In genomic region chr6:168121308-168121665, GRCh38 we compare ENCODE assay signal across 16 cellular contexts. TPM values are rescaled to one million over a fixed set of nuclear protein-coding genes. Genes with fewer than 3 reads are reported as not detected.
A peak's percentile ranks its signal among the peaks of the same experiment; 100 is the strongest.
DNase-seq lines count a peak whose midpoint lies in the region; ATAC-seq and TF ChIP-seq lines count a peak whose summit lies in the region.
"Had no signal": no experiment of that assay in that cellular context is flagged by ENCODE, and none has a peak within 500 bp of the region (broad histone marks: within the 10 kb centered on the region; RNA-seq: fewer than 3 reads in every experiment).

No MANE protein-coding gene starts in this region.

- TF ChIP-seq CTCF in activated B cell treated with CpG ODN at 0.5 μM for 24 hours (IDR thresholded peaks at IDR 0.05), result no peak
- TF ChIP-seq CTCF in type B pancreatic cell (conservative IDR thresholded peaks at IDR 0.05), result no peak

- no peaks in the 10 kb centered on the region for H3K4me1 Mint-ChIP-seq in activated naive CD4-positive, alpha-beta T cell treated with anti-CD3 and anti-CD28 coated beads, Interleukin-2, amount 10 ng/mL, durations not matched to agents 7 days and 5 days
- H3K4me1 Mint-ChIP-seq in activated B cell treated with CpG ODN at 0.5 μM for 24 hours (no peaks in the 10 kb centered on the region), type B pancreatic cell (ENCODE audit: unreplicated experiment) (peaks cover 3% of the 10 kb centered on the region)

- no peak overlapping the region for H3K4me3 Mint-ChIP-seq in activated naive CD4-positive, alpha-beta T cell treated with anti-CD3 and anti-CD28 coated beads, Interleukin-2, amount 10 ng/mL, durations not matched to agents 7 days and 5 days
- no peak overlapping the region for H3K4me3 Mint-ChIP-seq in activated B cell treated with CpG ODN at 0.5 μM for 24 hours
- no peak overlapping the region for H3K4me3 Mint-ChIP-seq in type B pancreatic cell
- H3K4me3 Mint-ChIP-seq: GM23338 had no signal

- H3K36me3 Mint-ChIP-seq in activated naive CD4-positive, alpha-beta T cell treated with anti-CD3 and anti-CD28 coated beads, Interleukin-2, amount 50 U/mL, for 72 hours, result peaks cover 0 to 5% of the 10 kb centered on the region in 2 donors
- no peaks in the 10 kb centered on the region for H3K36me3 Mint-ChIP-seq in activated naive CD4-positive, alpha-beta T cell treated with anti-CD3 and anti-CD28 coated beads, Interleukin-2, amount 10 ng/mL, durations not matched to agents 7 days and 5 days
- no peaks in the 10 kb centered on the region for H3K36me3 Mint-ChIP-seq in activated B cell treated with CpG ODN at 0.5 μM for 24 hours (ENCODE audit: low read depth)
- no peaks in the 10 kb centered on the region for H3K36me3 Mint-ChIP-seq in type B pancreatic cell

- POLR2A ChIA-PET in activated B cell treated with CpG ODN at 0.5 μM for 24 hours (lab: Charles Lee), result no interaction called here

- peak; percentile 64 to 67 for ATAC-seq in activated naive CD4-positive, alpha-beta T cell treated with anti-CD3 and anti-CD28 coated beads, Interleukin-2, amount 50 U/mL, for 72 hours
- no peak for ATAC-seq in activated B cell treated with CpG ODN at 0.5 μM for 24 hours (ENCODE audit: low read depth)
- no peak for ATAC-seq in left lobe of liver
- ATAC-seq: GM12878, GM23338, mucosa of descending colon had no signal

- DNase-seq in activated naive CD4-positive, alpha-beta T cell treated with anti-CD3 and anti-CD28 coated beads, Interleukin-2, amount 50 U/mL, for 72 hours (ENCODE audit: low spot score in 2 of 2), result no peak
- DNase-seq in activated naive CD4-positive, alpha-beta T cell treated with anti-CD3 and anti-CD28 coated beads, Interleukin-2, amount 10 ng/mL, durations not matched to agents 7 days and 5 days, result no peak
- DNase-seq in activated B cell treated with CpG ODN at 0.5 μM for 24 hours (peak; percentile 6), left lobe of liver (ENCODE audit: low spot score) (peak; percentile 26), type B pancreatic cell (ENCODE audit: extremely low spot score, unreplicated experiment) (peak; percentile 54), DMS53 treated with DMSO at 0.1 percent for 48 hours (lab: John Stamatoyannopoulos, UW; ENCODE audit: unreplicated experiment) (no peak), NAMALWA (ENCODE audit: low spot score) (no peak)
- DNase-seq: activated CD4-positive, CD25-positive, alpha-beta regulatory T cell treated with anti-CD3 and anti-CD28 coated beads, Interleukin-2, amount 50 U/mL, for 72 hours; DMS 273 treated with DMSO at 0.1 percent for 48 hours; left ventricle myocardium inferior; NCI-H1694 treated with DMSO at 0.1 percent for 48 hours; NCI-H526 treated with DMSO at 0.1 percent for 48 hours had no signal

- CTCF ChIA-PET in activated naive CD4-positive, alpha-beta T cell treated with anti-CD3 and anti-CD28 coated beads, Interleukin-2, amount 10 ng/mL, durations not matched to agents 7 days and 5 days (lab: Charles Lee), result no interaction called here
- CTCF ChIA-PET in activated B cell treated with CpG ODN at 0.5 μM for 24 hours (lab: Charles Lee), result no interaction called here

- H3K27ac Mint-ChIP-seq in activated naive CD4-positive, alpha-beta T cell treated with anti-CD3 and anti-CD28 coated beads, Interleukin-2, amount 50 U/mL, for 72 hours, result no peak overlapping the region
- H3K27ac Mint-ChIP-seq in activated naive CD4-positive, alpha-beta T cell treated with anti-CD3 and anti-CD28 coated beads, Interleukin-2, amount 10 ng/mL, durations not matched to agents 7 days and 5 days, result no peak overlapping the region
- H3K27ac Mint-ChIP-seq in activated B cell treated with CpG ODN at 0.5 μM for 24 hours (no peak overlapping the region), type B pancreatic cell (no peak overlapping the region)
- H3K27ac Mint-ChIP-seq: GM23338 had no signal

- no peaks in the 10 kb centered on the region for H3K27me3 Mint-ChIP-seq in activated naive CD4-positive, alpha-beta T cell treated with anti-CD3 and anti-CD28 coated beads, Interleukin-2, amount 10 ng/mL, durations not matched to agents 7 days and 5 days
- H3K27me3 Mint-ChIP-seq in activated B cell treated with CpG ODN at 0.5 μM for 24 hours, result no peaks in the 10 kb centered on the region
- H3K27me3 Mint-ChIP-seq in type B pancreatic cell, result peaks cover 6% of the 10 kb centered on the region

- H3K9me3 Mint-ChIP-seq in activated naive CD4-positive, alpha-beta T cell treated with anti-CD3 and anti-CD28 coated beads, Interleukin-2, amount 50 U/mL, for 72 hours, result peaks cover 4% of the 10 kb centered on the region in 2 donors
- peaks cover 4% of the 10 kb centered on the region for H3K9me3 Mint-ChIP-seq in activated naive CD4-positive, alpha-beta T cell treated with anti-CD3 and anti-CD28 coated beads, Interleukin-2, amount 10 ng/mL, durations not matched to agents 7 days and 5 days
- H3K9me3 Mint-ChIP-seq in activated B cell treated with CpG ODN at 0.5 μM for 24 hours (no peaks in the 10 kb centered on the region), type B pancreatic cell (peaks cover 6% of the 10 kb centered on the region)

- intact Hi-C loops in activated B cell treated with CpG ODN at 0.5 μM for 24 hours (cut with micrococcal nuclease), result no loop called here

RNA-seq across cellular contexts. Expression of gene FRMD1, which starts 42.3 kb away (rescaled TPM):
- not detected for total RNA-seq in activated naive CD4-positive, alpha-beta T cell treated with anti-CD3 and anti-CD28 coated beads, Interleukin-2, amount 50 U/mL, for 72 hours
- not detected in 2 replicates for total RNA-seq in activated B cell treated with CpG ODN at 0.5 μM for 24 hours
- total RNA-seq in left lobe of liver, result 0.10 TPM
- 0.17 and 0.33 TPM in 2 replicates for total RNA-seq in type B pancreatic cell (ENCODE audit: low replicate concordance)
- total RNA-seq: GM12878, thoracic aorta had no signal

Comparison
In these comparisons a context has a peak if more than half of its experiments do, and no peak if none do; other contexts are left out.
1. ATAC-seq: peak in activated naive CD4-positive, alpha-beta T cell treated with anti-CD3 and anti-CD28 coated beads, Interleukin-2, amount 50 U/mL, for 72 hours (2 of 2); none in activated B cell treated with CpG ODN at 0.5 μM for 24 hours (single experiment) and left lobe of liver (single experiment).
2. DNase-seq: peak in activated B cell treated with CpG ODN at 0.5 μM for 24 hours (single experiment), left lobe of liver (single experiment) and type B pancreatic cell (single experiment); none in activated naive CD4-positive, alpha-beta T cell treated with anti-CD3 and anti-CD28 coated beads, Interleukin-2, amount 50 U/mL, for 72 hours (0 of 2), activated naive CD4-positive, alpha-beta T cell treated with anti-CD3 and anti-CD28 coated beads, Interleukin-2, amount 10 ng/mL, durations not matched to agents 7 days and 5 days (single experiment), DMS53 treated with DMSO at 0.1 percent for 48 hours (single experiment) and NAMALWA (single experiment).